Comparison of ENCODE assay signal across 9 cellular contexts in the genomic region with DNA sequence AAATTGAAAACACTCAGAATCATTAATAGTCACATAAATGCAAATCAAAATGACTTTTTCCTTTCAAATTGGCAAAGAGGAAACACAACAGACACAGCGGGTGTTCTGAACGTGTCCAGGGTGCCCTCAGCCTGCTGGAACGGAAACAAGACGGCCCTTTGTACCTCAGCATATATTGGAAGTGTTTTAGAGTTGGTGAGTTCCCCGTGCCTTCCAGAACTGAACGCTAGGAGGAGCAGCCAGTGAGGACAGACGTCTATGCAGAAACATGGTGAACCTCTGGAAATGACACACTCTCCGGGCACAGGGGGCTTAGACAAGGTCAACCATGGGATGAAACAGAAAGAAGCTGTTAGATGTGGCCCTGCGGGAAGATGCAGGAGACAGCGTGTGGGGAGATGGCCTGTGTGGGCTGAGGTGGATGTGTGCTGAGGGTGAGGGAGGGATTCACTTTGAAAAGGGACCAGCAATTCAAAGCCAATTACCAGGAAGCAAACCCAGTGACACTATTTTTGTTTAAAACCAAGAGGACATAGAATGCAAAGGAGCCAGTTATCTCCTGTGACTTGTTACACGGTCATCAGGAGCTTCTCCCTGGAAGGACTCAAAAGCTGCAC.
A peak's percentile ranks its signal among the peaks of the same experiment; 100 is the strongest.
DNase-seq lines count a peak whose midpoint lies in the region; ATAC-seq and TF ChIP-seq lines count a peak whose summit lies in the region.
"Had no signal": no experiment of that assay in that cellular context is flagged by ENCODE, and none has a peak within 500 bp of the region (broad histone marks: within the 10 kb centered on the region; RNA-seq: fewer than 3 reads in every experiment).

No MANE protein-coding gene starts in this region.

- H3K79me2 ChIP-seq in MM.1S (ENCODE audit: low read length), result no peaks in the 10 kb centered on the region

- H2AFZ ChIP-seq in MM.1S (ENCODE audit: low read length), result no peak overlapping the region

- H3K27me3 ChIP-seq in MM.1S (replicated peaks; ENCODE audit: insufficient read depth, low read length), result peaks cover 6% of the 10 kb centered on the region; the same call in 1 of the 2 replicates

- peak; percentile 81 for ATAC-seq in central memory CD8-positive, alpha-beta T cell (replicated peaks; ENCODE audit: extremely low read depth, poor library complexity, severe bottlenecking)
- ATAC-seq in HG03442 (IDR thresholded peaks at IDR 0.05; ENCODE audit: unreplicated experiment) (no peak), GM18502 (IDR thresholded peaks at IDR 0.05; ENCODE audit: poor library complexity, unreplicated experiment) (no peak)

- no peaks in the 10 kb centered on the region for H3K9me3 Mint-ChIP-seq in central memory CD8-positive, alpha-beta T cell

- no peaks in the 10 kb centered on the region for H3K4me1 ChIP-seq in MM.1S (ENCODE audit: low read length)

- no peak overlapping the region for H3K4me3 Mint-ChIP-seq in central memory CD8-positive, alpha-beta T cell
- H3K4me3 Mint-ChIP-seq: activated naive CD8-positive, alpha-beta T cell had no signal

- no peak overlapping the region for H3K27ac Mint-ChIP-seq in central memory CD8-positive, alpha-beta T cell (ENCODE audit: low read depth)
- H3K27ac Mint-ChIP-seq: activated naive CD8-positive, alpha-beta T cell had no signal

- no peak overlapping the region for H3K4me2 ChIP-seq in MM.1S (ENCODE audit: low read depth, low read length)

- no peaks in the 10 kb centered on the region for H3K36me3 Mint-ChIP-seq in central memory CD8-positive, alpha-beta T cell (ENCODE audit: insufficient read depth)
- H3K36me3 Mint-ChIP-seq: activated naive CD8-positive, alpha-beta T cell had no signal

- no peaks in the 10 kb centered on the region for H3K9me2 ChIP-seq in MM.1S (replicated peaks; ENCODE audit: insufficient read depth, low read length)

- H3K4me3 ChIP-seq in MM.1S (ENCODE audit: low read length), result no peak overlapping the region

- H3K27me3 Mint-ChIP-seq in central memory CD8-positive, alpha-beta T cell, result peaks cover 49% of the 10 kb centered on the region

- peak; percentile 12 for DNase-seq in MM.1S
- DNase-seq in central memory CD8-positive, alpha-beta T cell (ENCODE audit: low spot score in 2 of 2), result peak in 1 of 2 donors; percentile 32
- DNase-seq in kidney tubule cell (ENCODE audit: low spot score), result peak; percentile 70
- peak in 2 of 3 experiments; percentile 27 to 30 for DNase-seq in stimulated activated CD4-positive, alpha-beta T cell treated with anti-CD3 and anti-CD28 coated beads, TNF-alpha, amount 100 ng/mL, for 4 hours (ENCODE audit: low read depth in 3 of 3)

- no peaks in the 10 kb centered on the region for H3K36me3 ChIP-seq in MM.1S (replicated peaks; ENCODE audit: insufficient read depth, low read length)

- H3K4me1 Mint-ChIP-seq in central memory CD8-positive, alpha-beta T cell, result peaks cover 6% of the 10 kb centered on the region

- H4K20me1 ChIP-seq in MM.1S (ENCODE audit: insufficient read depth, low read length), result no peaks in the 10 kb centered on the region

- H3K9me3 ChIP-seq in MM.1S (replicated peaks; ENCODE audit: insufficient read depth, low read length), result no peaks in the 10 kb centered on the region

- H3K27ac ChIP-seq in MM.1S (ENCODE audit: low read length) (no peak overlapping the region), VCaP (0 out of 2 replicates have a peak overlapping the region, but pooled peaks have one; percentile 13)

- H3K9ac ChIP-seq in MM.1S (ENCODE audit: low read length), result no peak overlapping the region

- peak; percentile 71 for TF ChIP-seq CTCF in GM12872 (IDR thresholded peaks at IDR 0.05; ENCODE audit: insufficient read depth, low read depth, low read length)
- TF ChIP-seq CTCF in MM.1S (IDR thresholded peaks at IDR 0.05; ENCODE audit: low read length), result peak; percentile 42
- peak; percentile 79 for TF ChIP-seq CTCF in VCaP (conservative IDR thresholded peaks at IDR 0.05)

- H3F3A ChIP-seq in MM.1S (ENCODE audit: insufficient read depth, low read length), result no peaks in the 10 kb centered on the region
